23 cellular contexts compared by ENCODE assay signal in genomic region chr7:148590533-148590932, GRCh38. TPM values are rescaled to one million over a fixed set of nuclear protein-coding genes. Genes with fewer than 3 reads are reported as not detected.
DNase-seq lines count a peak whose midpoint lies in the region; ATAC-seq and TF ChIP-seq lines count a peak whose summit lies in the region.
"Had no signal": no experiment of that assay in that cellular context is flagged by ENCODE, and none has a peak within 500 bp of the region (broad histone marks: within the 10 kb centered on the region; RNA-seq: fewer than 3 reads in every experiment).

A gene with protein sequence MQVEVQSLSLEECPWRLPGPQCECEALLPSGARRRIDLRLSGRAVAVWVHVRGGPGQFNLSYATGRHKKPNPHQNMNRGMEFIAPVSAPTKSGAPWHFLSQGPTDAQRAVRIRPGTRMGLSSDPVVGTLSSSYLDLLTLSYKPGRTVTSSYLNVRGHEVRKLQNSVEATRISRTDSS (plus strand): TSS chr7:148590766. CDS start chr7:148590926, 160 bp downstream.

- no peaks in the 10 kb centered on the region for H3K27me3 ChIP-seq in WERI-Rb-1 (ENCODE audit: insufficient read depth, low read depth, severe bottlenecking)
- no peaks in the 10 kb centered on the region for H3K27me3 ChIP-seq in neural progenitor cell
- H3K27me3 ChIP-seq in heart right ventricle = peaks cover 0 to 29% (median 9%) of the 10 kb centered on the region in 7 donors
- peaks cover 0 to 4% (median 0%) of the 10 kb centered on the region in 9 donors for H3K27me3 ChIP-seq in heart left ventricle
- H3K27me3 ChIP-seq: MG63 had no signal

- H3F3A ChIP-seq in neural progenitor cell (ENCODE audit: low read depth) = peaks cover 21% of the 10 kb centered on the region

- H3K9ac ChIP-seq in neural progenitor cell = no peak within 1 kb of the TSS

- TF ChIP-seq POLR2A in heart left ventricle (IDR thresholded peaks at IDR 0.05) = no peak

- peaks cover 20% of the 10 kb centered on the region for H3K4me1 ChIP-seq in neural progenitor cell
- H3K4me1 ChIP-seq in heart right ventricle = no peaks in the 10 kb centered on the region
- no peaks in the 10 kb centered on the region for H3K4me1 ChIP-seq in heart left ventricle

- H3K4me3 ChIP-seq in WERI-Rb-1 (ENCODE audit: low read depth, low read length) = peak within 1 kb of the TSS; percentile 39
- no peak within 1 kb of the TSS for H3K4me3 ChIP-seq in neural progenitor cell
- no peak within 1 kb of the TSS for H3K4me3 ChIP-seq in heart right ventricle
- H3K4me3 ChIP-seq in heart left ventricle = no peak within 1 kb of the TSS
- H3K4me3 ChIP-seq: GM12878, MG63 had no signal

- H3K27ac ChIP-seq in WERI-Rb-1 (peak within 1 kb of the TSS; percentile 95), neural progenitor cell (no peak within 1 kb of the TSS), heart right ventricle (no peak within 1 kb of the TSS), heart left ventricle (no peak within 1 kb of the TSS)

- H3K4me3 Mint-ChIP-seq in neural progenitor cell = peak within 1 kb of the TSS; percentile 4
- H3K4me3 Mint-ChIP-seq: CD8-positive, alpha-beta T cell had no signal

- TF ChIP-seq CTCF in WERI-Rb-1 (IDR thresholded peaks at IDR 0.05; ENCODE audit: low read depth, low read length) (no peak), neural progenitor cell (IDR thresholded peaks at IDR 0.05) (no peak), heart right ventricle (IDR thresholded peaks at IDR 0.05) (no peak), heart left ventricle (IDR thresholded peaks at IDR 0.05) (no peak)

- no peaks in the 10 kb centered on the region for H3K36me3 Mint-ChIP-seq in neural progenitor cell
- H3K36me3 Mint-ChIP-seq: CD8-positive, alpha-beta T cell had no signal

- no peaks in the 10 kb centered on the region for H4K20me1 ChIP-seq in neural progenitor cell (ENCODE audit: low read depth)

- H3K9me3 Mint-ChIP-seq in neural progenitor cell = peaks cover 5% of the 10 kb centered on the region
- H3K9me3 Mint-ChIP-seq: CD8-positive, alpha-beta T cell had no signal

- peak; percentile 13 for DNase-seq in NCI-H2171 (lab: John Stamatoyannopoulos, UW)
- no peak for DNase-seq in NCI-H2171 treated with DMSO at 0.1 percent for 48 hours (lab: John Stamatoyannopoulos, UW)
- DNase-seq in NCI-H1417 treated with DMSO at 0.1 percent for 48 hours (lab: John Stamatoyannopoulos, UW) = peak; percentile 70
- DNase-seq in WERI-Rb-1 = peak; percentile 80
- no peak for DNase-seq in neural progenitor cell (ENCODE audit: low spot score)
- DNase-seq in heart right ventricle = no peak
- no peak for DNase-seq in cerebellum (ENCODE audit: low spot score)
- no peak for DNase-seq in heart left ventricle
- DNase-seq: 8988T; CD8-positive, alpha-beta T cell; DND-41; GDM1; KG1; MG63; NCI-H1105; NCI-H1930; NCI-H510A; PC-3 had no signal

- peaks cover 39% of the 10 kb centered on the region for H3K4me1 Mint-ChIP-seq in neural progenitor cell

- ATAC-seq in heart right ventricle = no peak
- no peak for ATAC-seq in heart left ventricle
- ATAC-seq: CD8-positive, alpha-beta T cell; GM12878; HCT116; HepG2; PC-3 had no signal

- WGBS in heart right ventricle, 2 donors = 83 to 84% methylated on average over 12 of the region's 12 CpGs
- 81 to 83% (median 82%) methylated on average over 12 of the region's 12 CpGs for WGBS in heart left ventricle, 4 donors

- H3K36me3 ChIP-seq in WERI-Rb-1 (no peaks in the 10 kb centered on the region; the same call in 1 of the 2 replicates), neural progenitor cell (no peaks in the 10 kb centered on the region), heart right ventricle (no peaks in the 10 kb centered on the region), heart left ventricle (no peaks in the 10 kb centered on the region)
- H3K36me3 ChIP-seq: MG63 had no signal

- H3K4me2 ChIP-seq in neural progenitor cell = no peak within 1 kb of the TSS

- H3K9me3 ChIP-seq in WERI-Rb-1 (ENCODE audit: severe bottlenecking) (peaks cover 2% of the 10 kb centered on the region), neural progenitor cell (ENCODE audit: low read depth) (no peaks in the 10 kb centered on the region), heart right ventricle (no peaks in the 10 kb centered on the region), heart left ventricle (no peaks in the 10 kb centered on the region)
- H3K9me3 ChIP-seq: MG63 had no signal

- no peaks in the 10 kb centered on the region for H3K79me2 ChIP-seq in neural progenitor cell (ENCODE audit: low read depth)

- peaks cover 21% of the 10 kb centered on the region for H3K27me3 Mint-ChIP-seq in neural progenitor cell (ENCODE audit: insufficient read depth, low read depth)

- peak within 1 kb of the TSS; percentile 55 for H3K27ac Mint-ChIP-seq in neural progenitor cell
- H3K27ac Mint-ChIP-seq: CD8-positive, alpha-beta T cell had no signal

- intact Hi-C loops in heart right ventricle (cut with DNase I) = no loop called here
- intact Hi-C loops in heart left ventricle (cut with DNase I) = no loop called here

- H2AFZ ChIP-seq in neural progenitor cell (replicated peaks) = no peak within 1 kb of the TSS

RNA-seq across cellular contexts. Expression of the gene that starts here (rescaled TPM):
- total RNA-seq in neural progenitor cell (ENCODE audit: low replicate concordance) (not detected in 2 replicates), heart right ventricle (not detected), cerebellum (0.64 TPM), heart left ventricle (not detected)
- polyA plus RNA-seq in heart right ventricle (not detected), heart left ventricle (not detected)
- total RNA-seq: CD8-positive, alpha-beta T cell; GM12878; HepG2; PC-3; SK-MEL-5 had no signal
- polyA plus RNA-seq: BJ, GM12878, HepG2 had no signal

Comparison
In these comparisons a context has a peak if more than half of its experiments do, and no peak if none do; other contexts are left out.
1. DNase-seq: peak in NCI-H2171 (single experiment), NCI-H1417 treated with DMSO at 0.1 percent for 48 hours (single experiment) and WERI-Rb-1 (single experiment); none in NCI-H2171 treated with DMSO at 0.1 percent for 48 hours (single experiment), neural progenitor cell (single experiment), heart right ventricle (0 of 2), cerebellum (single experiment) and heart left ventricle (0 of 5).